Comparison of ENCODE assay signal across 10 cellular contexts in the genomic region with DNA sequence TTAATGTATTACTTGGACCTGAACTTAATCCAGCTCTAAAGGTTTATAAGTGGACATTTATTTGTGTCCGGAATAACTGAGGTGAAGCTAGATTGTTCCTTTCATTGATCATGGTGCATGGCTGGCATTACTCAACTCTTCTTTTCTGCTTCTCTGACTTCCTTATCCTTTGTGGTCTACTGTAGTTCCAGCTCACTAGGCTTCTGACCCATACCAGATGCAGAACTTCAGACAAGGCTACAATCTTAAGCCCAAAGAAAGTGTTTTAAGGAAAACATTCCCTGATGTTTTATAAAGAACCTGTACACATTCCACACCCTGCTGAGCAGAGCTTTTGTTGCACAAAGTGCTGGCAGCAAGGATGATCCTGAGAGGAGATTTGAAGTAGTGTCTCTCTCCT.
DNase-seq lines count a peak whose midpoint lies in the region; ATAC-seq and TF ChIP-seq lines count a peak whose summit lies in the region.
"Had no signal": no experiment of that assay in that cellular context is flagged by ENCODE, and none has a peak within 500 bp of the region (broad histone marks: within the 10 kb centered on the region; RNA-seq: fewer than 3 reads in every experiment).

No MANE protein-coding gene starts in this region.

- no peaks in the 10 kb centered on the region for H3K27me3 ChIP-seq in smooth muscle cell (ENCODE audit: low read depth)
- H3K27me3 ChIP-seq: upper lobe of left lung had no signal

- no peak for ATAC-seq in HG03095 (IDR thresholded peaks at IDR 0.05; ENCODE audit: unreplicated experiment)
- ATAC-seq: psoas muscle had no signal

- no peak overlapping the region for H3K4me2 ChIP-seq in smooth muscle cell

- no peaks in the 10 kb centered on the region for H3K79me2 ChIP-seq in smooth muscle cell (ENCODE audit: low read depth)

- DNase-seq in NCI-H1092 treated with DMSO at 0.1 percent for 48 hours (lab: John Stamatoyannopoulos, UW) (peak; percentile 39), NCI-H1092 (lab: John Stamatoyannopoulos, UW) (no peak), NAMALWA (ENCODE audit: low spot score) (peak; percentile 7), choroid plexus epithelial cell (ENCODE audit: low read depth) (peak; percentile 68), smooth muscle cell (lab: John Stamatoyannopoulos, UW; ENCODE audit: unreplicated experiment) (no peak), DMS 273 (lab: John Stamatoyannopoulos, UW; ENCODE audit: unreplicated experiment) (no peak), dermis blood vessel endothelial cell (no peak)
- DNase-seq: psoas muscle, upper lobe of left lung had no signal

- no peak overlapping the region for H3K27ac ChIP-seq in smooth muscle cell (ENCODE audit: low read depth)
- H3K27ac ChIP-seq: psoas muscle had no signal

- no peak overlapping the region for H3K9ac ChIP-seq in smooth muscle cell (ENCODE audit: low read depth)

- no peaks in the 10 kb centered on the region for H3F3A ChIP-seq in smooth muscle cell (ENCODE audit: low read depth)

- no peaks in the 10 kb centered on the region for H3K9me3 ChIP-seq in smooth muscle cell (replicated peaks; ENCODE audit: low read depth)
- H3K9me3 ChIP-seq: psoas muscle, upper lobe of left lung had no signal

- no peaks in the 10 kb centered on the region for H3K36me3 ChIP-seq in smooth muscle cell (ENCODE audit: low read depth)
- H3K36me3 ChIP-seq: upper lobe of left lung had no signal

- TF ChIP-seq CTCF in choroid plexus epithelial cell (conservative IDR thresholded peaks at IDR 0.05; ENCODE audit: low read depth, low read length) (no peak), smooth muscle cell (IDR thresholded peaks at IDR 0.05; ENCODE audit: borderline replicate concordance, insufficient read depth, poor library complexity, severe bottlenecking) (no peak)

- H3K4me1 ChIP-seq in smooth muscle cell (ENCODE audit: low read depth) = peaks cover 9% of the 10 kb centered on the region

- WGBS in smooth muscle cell (ENCODE audit: low lambda C conversion rate) = 92% methylated on average over 1 of the region's 1 CpG

- no peak overlapping the region for H3K4me3 ChIP-seq in choroid plexus epithelial cell (ENCODE audit: low read depth, low read length)
- no peak overlapping the region for H3K4me3 ChIP-seq in smooth muscle cell
- H3K4me3 ChIP-seq: psoas muscle, upper lobe of left lung had no signal

- H2AFZ ChIP-seq in smooth muscle cell (ENCODE audit: low read depth) = peak overlapping the region; percentile 38

- H4K20me1 ChIP-seq in smooth muscle cell (ENCODE audit: low read depth) = no peaks in the 10 kb centered on the region

Comparison
In these comparisons a context has a peak if more than half of its experiments do, and no peak if none do; other contexts are left out.
1. DNase-seq: peak in NCI-H1092 treated with DMSO at 0.1 percent for 48 hours (single experiment), NAMALWA (single experiment) and choroid plexus epithelial cell (single experiment); none in NCI-H1092 (single experiment), smooth muscle cell (single experiment), DMS 273 (single experiment) and dermis blood vessel endothelial cell (single experiment).